15 cellular contexts compared by ENCODE assay signal in the genomic region with DNA sequence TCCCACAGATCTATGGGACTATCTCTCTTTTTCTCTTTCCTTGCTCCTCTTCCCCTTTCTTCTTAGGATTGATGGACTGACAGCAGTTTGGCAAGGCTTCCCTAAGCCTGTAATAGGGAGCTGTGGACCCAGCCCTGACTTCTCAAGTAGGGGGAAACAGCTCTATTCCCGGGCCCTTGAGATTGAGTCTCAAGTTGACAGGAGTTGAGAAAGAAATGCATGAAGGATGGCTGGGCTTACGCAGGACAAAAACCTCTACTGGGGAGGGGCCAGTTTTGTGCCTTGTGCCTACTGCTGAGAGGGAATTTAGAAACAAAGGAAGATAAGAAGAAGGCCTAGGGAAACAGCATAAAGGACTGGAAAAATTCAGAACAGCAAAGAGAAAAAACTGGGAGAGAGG.
"Had no signal": no experiment of that assay in that cellular context is flagged by ENCODE, and none has a peak within 500 bp of the region (broad histone marks: within the 10 kb centered on the region; RNA-seq: fewer than 3 reads in every experiment).

No MANE protein-coding gene starts in this region.

- ATAC-seq: left colon; mucosa of descending colon; naive thymus-derived CD8-positive, alpha-beta T cell had no signal

- DNase-seq: activated CD4-positive, alpha-beta memory T cell treated with anti-CD3 and anti-CD28 coated beads for 36 hours; activated gamma-delta T cell treated with Interleukin-2 at 50 U/mL for 16 hours; activated naive CD8-positive, alpha-beta T cell treated with anti-CD3 and anti-CD28 coated beads for 36 hours; activated T-cell treated with anti-CD3 and anti-CD28 coated beads, Interleukin-2, amount 50 U/mL, for 48 hours; central memory CD4-positive, alpha-beta T cell; effector CD4-positive, alpha-beta T cell; glutamatergic neuron; left colon; mucosa of descending colon; naive thymus-derived CD8-positive, alpha-beta T cell; stimulated activated CD4-positive, alpha-beta T cell treated with anti-CD3 and anti-CD28 coated beads, Interleukin-2, amount 100 ng/mL, for 24 hours; stimulated activated naive CD4-positive, alpha-beta T cell had no signal

- H3K27ac Mint-ChIP-seq: activated CD4-positive, alpha-beta memory T cell treated with anti-CD3 and anti-CD28 coated beads for 36 hours; activated naive CD8-positive, alpha-beta T cell treated with anti-CD3 and anti-CD28 coated beads for 36 hours; naive thymus-derived CD8-positive, alpha-beta T cell had no signal

- H3K9me3 ChIP-seq: mucosa of descending colon had no signal

- H3K9me3 Mint-ChIP-seq: activated CD4-positive, alpha-beta memory T cell treated with anti-CD3 and anti-CD28 coated beads for 36 hours; activated naive CD8-positive, alpha-beta T cell treated with anti-CD3 and anti-CD28 coated beads for 36 hours; naive thymus-derived CD8-positive, alpha-beta T cell had no signal

- FAIRE-seq: urothelium cell line had no signal

- H3K4me3 ChIP-seq: lung, mucosa of descending colon had no signal

- H3K36me3 Mint-ChIP-seq: activated CD4-positive, alpha-beta memory T cell treated with anti-CD3 and anti-CD28 coated beads for 36 hours; activated naive CD8-positive, alpha-beta T cell treated with anti-CD3 and anti-CD28 coated beads for 36 hours had no signal

- H3K4me3 Mint-ChIP-seq: activated CD4-positive, alpha-beta memory T cell treated with anti-CD3 and anti-CD28 coated beads for 36 hours; activated naive CD8-positive, alpha-beta T cell treated with anti-CD3 and anti-CD28 coated beads for 36 hours had no signal

- H3K27ac ChIP-seq: epithelial cell of prostate had no signal
